In genomic region chr16:47084198-47084597, GRCh38 we compare ENCODE assay signal across 11 cellular contexts.
"Had no signal": no experiment of that assay in that cellular context is flagged by ENCODE, and none has a peak within 500 bp of the region (broad histone marks: within the 10 kb centered on the region; RNA-seq: fewer than 3 reads in every experiment).

No MANE protein-coding gene starts in this region.

- H3K4me3 ChIP-seq: GM23248, GM23338, HAP-1 had no signal

- H3K9ac ChIP-seq: GM23248 had no signal

- H3K9me3 Mint-ChIP-seq: GM23338, H9, HFFc6 had no signal

- FAIRE-seq: H1, H54 had no signal

- ATAC-seq: GM23338, HCT116 had no signal

- H3K4me2 ChIP-seq: GM23338 had no signal

- DNase-seq: GM23248, GOT3, H7, H9, HCEC 1CT, HFFc6 had no signal

- H3K9me3 ChIP-seq: HAP-1 had no signal

- H3K27ac Mint-ChIP-seq: GM23338, H9, HFFc6 had no signal

- H2AFZ ChIP-seq: GM23248, GM23338 had no signal

- H3K27ac ChIP-seq: GM23248 had no signal

- H3K4me3 Mint-ChIP-seq: GM23338, H9, HFFc6 had no signal
